Comparison of ENCODE assay signal across 13 cellular contexts in the genomic region with DNA sequence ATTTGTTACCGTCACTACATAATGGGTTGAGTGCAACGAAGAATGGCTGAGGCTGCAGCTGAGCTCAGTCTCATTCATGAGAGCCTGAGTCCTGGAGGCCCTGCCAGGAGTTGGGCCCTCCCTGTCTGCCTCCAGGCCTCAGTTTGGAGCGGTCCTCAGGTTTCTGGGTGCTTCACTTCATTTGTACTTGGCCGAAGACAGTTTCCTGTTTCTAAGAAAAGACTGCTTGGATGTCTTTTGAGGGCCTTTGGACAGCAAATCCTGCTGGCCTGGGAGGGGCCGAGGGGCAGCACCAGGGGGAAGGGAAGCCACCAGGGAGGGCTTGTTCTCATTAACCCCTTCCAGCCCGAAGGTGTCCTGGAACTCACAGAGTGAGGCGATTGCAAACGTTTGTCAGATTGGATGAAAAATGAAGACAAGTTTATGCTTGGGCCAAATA.
DNase-seq lines count a peak whose midpoint lies in the region; ATAC-seq and TF ChIP-seq lines count a peak whose summit lies in the region.
"Had no signal": no experiment of that assay in that cellular context is flagged by ENCODE, and none has a peak within 500 bp of the region (broad histone marks: within the 10 kb centered on the region; RNA-seq: fewer than 3 reads in every experiment).

No MANE protein-coding gene starts in this region.

- H3K27me3 ChIP-seq in stomach smooth muscle (ENCODE audit: control insufficient read depth in 1 of 2, insufficient read depth in 2 of 2, low read length in 2 of 2) = no peaks in the 10 kb centered on the region

- DNase-seq in RPMI7951 (ENCODE audit: low read depth) (peak; percentile 42), fibroblast of pulmonary artery (ENCODE audit: low read depth) (peak; percentile 55), midbrain (lab: John Stamatoyannopoulos, UW) (peak; percentile 38), NCI-H345 (lab: John Stamatoyannopoulos, UW) (no peak), NCI-H1694 (lab: John Stamatoyannopoulos, UW) (no peak)
- DNase-seq in activated CD4-positive, alpha-beta T cell treated with anti-CD3 and anti-CD28 coated beads, Interleukin-2, amount 50 U/mL, for 48 hours = no peak
- DNase-seq: activated naive CD4-positive, alpha-beta T cell treated with anti-CD3 and anti-CD28 coated beads, Interleukin-2, amount 50 U/mL, for 16 hours; DND-41; HFFc6; NCI-H1048 had no signal

- no peak for TF ChIP-seq CTCF in fibroblast of pulmonary artery (IDR thresholded peaks at IDR 0.05; ENCODE audit: low read length, missing control alignments)

- no peaks in the 10 kb centered on the region for H3K36me3 ChIP-seq in stomach smooth muscle (ENCODE audit: control insufficient read depth in 2 of 2, insufficient read depth in 2 of 2, low read length in 2 of 2)

- peak overlapping the region; percentile 18 for H3K27ac ChIP-seq in stomach smooth muscle (ENCODE audit: low read length)
- H3K27ac ChIP-seq: VCaP had no signal

- no peaks in the 10 kb centered on the region for H3K9me3 ChIP-seq in stomach smooth muscle (ENCODE audit: control insufficient read depth in 2 of 2, low read length in 2 of 2)

- H3K4me1 ChIP-seq in stomach smooth muscle (ENCODE audit: control insufficient read depth, insufficient read depth, low read length) = peaks cover 21% of the 10 kb centered on the region

- ATAC-seq in GM18858 (IDR thresholded peaks at IDR 0.05; ENCODE audit: unreplicated experiment) = no peak

- H3K4me3 ChIP-seq in fibroblast of pulmonary artery (replicated peaks; ENCODE audit: low read depth, low read length) (no peak overlapping the region), stomach smooth muscle (ENCODE audit: low read length in 2 of 2) (peak overlapping the region in 1 of 2 donors; percentile 29)

- peak overlapping the region in 1 of 2 donors; percentile 42 for H3K9ac ChIP-seq in stomach smooth muscle (ENCODE audit: low read length in 2 of 2)

Comparison
In these comparisons a context has a peak if more than half of its experiments do, and no peak if none do; other contexts are left out.
1. DNase-seq: peak in RPMI7951 (single experiment), fibroblast of pulmonary artery (single experiment) and midbrain (single experiment); none in activated CD4-positive, alpha-beta T cell treated with anti-CD3 and anti-CD28 coated beads, Interleukin-2, amount 50 U/mL, for 48 hours (0 of 2), NCI-H345 (single experiment) and NCI-H1694 (single experiment).